8 cellular contexts compared by ENCODE assay signal in genomic region chr16:10521681-10522274, GRCh38. TPM values are rescaled to one million over a fixed set of nuclear protein-coding genes. Genes with fewer than 3 reads are reported as not detected.
A peak's percentile ranks its signal among the peaks of the same experiment; 100 is the strongest.
DNase-seq lines count a peak whose midpoint lies in the region; ATAC-seq and TF ChIP-seq lines count a peak whose summit lies in the region.

No MANE protein-coding gene starts in this region.

- intact Hi-C loops in CD4-positive, alpha-beta T cell (cut with DNase I, micrococcal nuclease), result loop anchor here in 1 of 2 experiments (5.0 kb wide), 1 partner anchor 396 kb away; no protein-coding TSS in a partner anchor

- no peak overlapping the region for H3K4me3 Mint-ChIP-seq in CD4-positive, alpha-beta T cell
- no peak overlapping the region for H3K4me3 Mint-ChIP-seq in neural progenitor cell

- H3K79me2 ChIP-seq in neural progenitor cell (ENCODE audit: low read depth), result no peaks in the 10 kb centered on the region

- no peak overlapping the region for H3K4me2 ChIP-seq in neural progenitor cell

- peaks cover 5% of the 10 kb centered on the region for H3K27me3 Mint-ChIP-seq in CD4-positive, alpha-beta T cell
- no peaks in the 10 kb centered on the region for H3K27me3 Mint-ChIP-seq in neural progenitor cell (ENCODE audit: insufficient read depth, low read depth)

- no peak overlapping the region for H2AFZ ChIP-seq in neural progenitor cell (replicated peaks)

- no peak overlapping the region for H3K4me3 ChIP-seq in fibroblast of the aortic adventitia (ENCODE audit: low read depth, low read length)
- no peak overlapping the region for H3K4me3 ChIP-seq in neural progenitor cell

- no peaks in the 10 kb centered on the region for H3K36me3 ChIP-seq in neural progenitor cell

- CTCF ChIA-PET in CD4-positive, alpha-beta T cell (lab: Charles Lee), result no interaction called here
- CTCF ChIA-PET in HEK293T (lab: Yijun Ruan, JAX), result interaction anchor here (0.6 to 2.2 kb wide), 6 partner anchors 8 to 343 kb away, joined by 3 to 8 read pairs (median 3); partner anchors contain the start of gene EMP2

- ATAC-seq in CD4-positive, alpha-beta T cell (ENCODE audit: poor library complexity), result no peak
- ATAC-seq in GM21367 (IDR thresholded peaks at IDR 0.05; ENCODE audit: unreplicated experiment), result no peak
- no peak for ATAC-seq in GM21360 (IDR thresholded peaks at IDR 0.05; ENCODE audit: unreplicated experiment)

- H3K9ac ChIP-seq in neural progenitor cell, result no peak overlapping the region

- no peak overlapping the region for H3K27ac ChIP-seq in CD4-positive, alpha-beta T cell (ENCODE audit: low read depth, low read length)
- no peak overlapping the region for H3K27ac ChIP-seq in neural progenitor cell

- H3K27ac Mint-ChIP-seq in CD4-positive, alpha-beta T cell, result no peak overlapping the region
- no peak overlapping the region for H3K27ac Mint-ChIP-seq in neural progenitor cell

- H3K36me3 Mint-ChIP-seq in CD4-positive, alpha-beta T cell (ENCODE audit: low read depth), result no peaks in the 10 kb centered on the region
- no peaks in the 10 kb centered on the region for H3K36me3 Mint-ChIP-seq in neural progenitor cell

- POLR2A ChIA-PET in CD4-positive, alpha-beta T cell (lab: Charles Lee), result no interaction called here
- POLR2A ChIA-PET in HEK293T (lab: Yijun Ruan, JAX), result interaction anchor here (0.6 kb wide), 1 partner anchor 113 kb away, joined by 3 read pairs; no protein-coding TSS in a partner anchor

- H3K9me3 Mint-ChIP-seq in CD4-positive, alpha-beta T cell, result no peaks in the 10 kb centered on the region
- H3K9me3 Mint-ChIP-seq in neural progenitor cell, result no peaks in the 10 kb centered on the region

- no peaks in the 10 kb centered on the region for H3F3A ChIP-seq in neural progenitor cell (ENCODE audit: low read depth)

- TF ChIP-seq CTCF in CD4-positive, alpha-beta T cell (IDR thresholded peaks at IDR 0.05), result peak; percentile 69
- TF ChIP-seq CTCF in fibroblast of the aortic adventitia (IDR thresholded peaks at IDR 0.05; ENCODE audit: insufficient read depth, low read length) (peak; percentile 91), neural progenitor cell (IDR thresholded peaks at IDR 0.05) (peak; percentile 93)

- H3K4me1 Mint-ChIP-seq in CD4-positive, alpha-beta T cell (ENCODE audit: low read depth), result peaks cover 5% of the 10 kb centered on the region
- no peaks in the 10 kb centered on the region for H3K4me1 Mint-ChIP-seq in neural progenitor cell

- no peaks in the 10 kb centered on the region for H4K20me1 ChIP-seq in neural progenitor cell (ENCODE audit: low read depth)

- H3K27me3 ChIP-seq in CD4-positive, alpha-beta T cell (ENCODE audit: control insufficient read depth, insufficient read depth, low read length), result no peaks in the 10 kb centered on the region
- H3K27me3 ChIP-seq in neural progenitor cell, result no peaks in the 10 kb centered on the region

- no peaks in the 10 kb centered on the region for H3K4me1 ChIP-seq in neural progenitor cell

- no peaks in the 10 kb centered on the region for H3K9me3 ChIP-seq in CD4-positive, alpha-beta T cell (ENCODE audit: control insufficient read depth, low read length)
- H3K9me3 ChIP-seq in neural progenitor cell (ENCODE audit: low read depth), result no peaks in the 10 kb centered on the region

- DNase-seq in CD4-positive, alpha-beta T cell, result peak in 5 of 10 experiments; percentile 3 to 32 (median 6)
- DNase-seq in HEK293T (ENCODE audit: extremely low spot score) (peak; percentile 68), NOMO-1 treated with DMSO at 0.1 percent for 48 hours (lab: John Stamatoyannopoulos, UW; ENCODE audit: unreplicated experiment) (peak; percentile 57), activated T-cell treated with anti-CD3 and anti-CD28 coated beads for 4 hours (peak; percentile 14), fibroblast of the aortic adventitia (ENCODE audit: low read depth) (peak; percentile 81), neural progenitor cell (ENCODE audit: low spot score) (peak; percentile 82)

TF ChIP-seq in HEK293T, 16 proteins besides CTCF, POLR2A, EP300 and RAD21:
- TF ChIP-seq SP1 (IDR thresholded peaks at IDR 0.05) (no peak), LEF1 (IDR thresholded peaks at IDR 0.05; ENCODE audit: borderline replicate concordance) (no peak), NFRKB (IDR thresholded peaks at IDR 0.05) (no peak), SUZ12 (IDR thresholded peaks at IDR 0.05) (no peak), BHLHE40 (IDR thresholded peaks at IDR 0.05; ENCODE audit: borderline replicate concordance) (no peak), ELF4 (IDR thresholded peaks at IDR 0.05) (no peak), ARNT (IDR thresholded peaks at IDR 0.05) (no peak), ZNF384 (IDR thresholded peaks at IDR 0.05) (no peak)

RNA-seq across cellular contexts. Expression of gene EMP2, which starts 58.6 kb away (rescaled TPM):
- total RNA-seq in CD4-positive, alpha-beta T cell, result not detected
- total RNA-seq in fibroblast of the aortic adventitia (ENCODE audit: low replicate concordance) (6.8 and 31.1 TPM in 2 replicates), neural progenitor cell (ENCODE audit: low replicate concordance) (15.8 and 16.4 TPM in 2 replicates)
